9 cellular contexts compared by ENCODE assay signal in genomic region chr10:77943086-77943901, GRCh38. TPM values are rescaled to one million over a fixed set of nuclear protein-coding genes. Genes with fewer than 3 reads are reported as not detected.
DNase-seq lines count a peak whose midpoint lies in the region; ATAC-seq, FAIRE-seq and TF ChIP-seq lines count a peak whose summit lies in the region.
"Had no signal": no experiment of that assay in that cellular context is flagged by ENCODE, and none has a peak within 500 bp of the region (broad histone marks: within the 10 kb centered on the region; RNA-seq: fewer than 3 reads in every experiment).

No MANE protein-coding gene starts in this region.

- H3K9ac ChIP-seq in endothelial cell of umbilical vein (replicated peaks; ENCODE audit: extremely low read depth, insufficient read depth, low read length): no peak overlapping the region

- dilution Hi-C loops in endothelial cell of umbilical vein (cut with MboI; ENCODE audit: extremely low pct_ligation_motif_present, low sequenced_read_pairs): no loop called here

- CTCF ChIA-PET in endothelial cell of umbilical vein (lab: Charles Lee): interaction anchor here (1.0 to 1.2 kb wide), 7 partner anchors 15 to 96 kb away, joined by 3 to 5 read pairs (median 3); no protein-coding TSS in a partner anchor

- BruUV-seq in endothelial cell of umbilical vein (replicated peaks; lab: Mats Ljungman, UMichigan): no TSS peak

- H3K4me3 ChIP-seq in NB4 (ENCODE audit: low read depth, low read length): no peak overlapping the region
- no peak overlapping the region for H3K4me3 ChIP-seq in endothelial cell of umbilical vein (replicated peaks in 1 of 3; ENCODE audit: insufficient read depth in 1 of 3, low read depth in 1 of 3, low read length in 3 of 3)

- H3K36me3 Mint-ChIP-seq in neural crest cell (ENCODE audit: low read depth): no peaks in the 10 kb centered on the region

- peak; percentile 73 for DNase-seq in Daoy (ENCODE audit: low read depth)
- DNase-seq in NB4 (ENCODE audit: low read depth): peak; percentile 31
- DNase-seq in endothelial cell of umbilical vein (ENCODE audit: low read depth, low spot score): peak; percentile 69
- no peak for DNase-seq in neural crest cell (ENCODE audit: low read depth, low spot score)
- DNase-seq in NAMALWA (ENCODE audit: low spot score): no peak
- no peak for DNase-seq in medulla oblongata (ENCODE audit: extremely low spot score)

- peaks cover 25% of the 10 kb centered on the region for H3K4me1 Mint-ChIP-seq in neural crest cell

- H3K27me3 ChIP-seq in endothelial cell of umbilical vein (ENCODE audit: control insufficient read depth in 2 of 2, insufficient read depth in 2 of 2, low read length in 2 of 2): peaks cover 0 to 2% of the 10 kb centered on the region in 2 experiments

- H2AFZ ChIP-seq in endothelial cell of umbilical vein (ENCODE audit: low read depth, low read length): no peak overlapping the region

- no peaks in the 10 kb centered on the region for H3K9me1 ChIP-seq in endothelial cell of umbilical vein (replicated peaks; ENCODE audit: control insufficient read depth, extremely low read depth, insufficient read depth, low read length)

- H3K9me3 ChIP-seq in endothelial cell of umbilical vein (replicated peaks; ENCODE audit: control insufficient read depth, insufficient read depth, low read length): no peaks in the 10 kb centered on the region

- TF ChIP-seq POLR2A in NB4 (IDR thresholded peaks at IDR 0.05; ENCODE audit: extremely low read depth, insufficient read length): no peak
- no peak for TF ChIP-seq POLR2A in endothelial cell of umbilical vein (IDR thresholded peaks at IDR 0.05; ENCODE audit: low read depth, low read length)

- no peaks in the 10 kb centered on the region for H3K27me3 Mint-ChIP-seq in neural crest cell (ENCODE audit: low read depth)

- H3K9me3 Mint-ChIP-seq in neural crest cell: no peaks in the 10 kb centered on the region

- no peaks in the 10 kb centered on the region for H3K36me3 ChIP-seq in endothelial cell of umbilical vein (ENCODE audit: control insufficient read depth in 2 of 2, extremely low read depth in 1 of 2, insufficient read depth in 2 of 2, low read length in 2 of 2)

- no peak for ATAC-seq in GM21786 (IDR thresholded peaks at IDR 0.05; ENCODE audit: unreplicated experiment)
- ATAC-seq in GM19397 (IDR thresholded peaks at IDR 0.05; ENCODE audit: unreplicated experiment): no peak

- peak overlapping the region; percentile 58 for H3K27ac Mint-ChIP-seq in neural crest cell (ENCODE audit: unreplicated experiment)

- no peak overlapping the region for H3K4me3 Mint-ChIP-seq in neural crest cell

- peak; percentile 93 for FAIRE-seq in endothelial cell of umbilical vein (lab: Jason Lieb, UNC)
- FAIRE-seq: colon had no signal

- intact Hi-C loops in endothelial cell of umbilical vein (cut with micrococcal nuclease): no loop called here

- H3K79me2 ChIP-seq in endothelial cell of umbilical vein (ENCODE audit: control insufficient read depth, insufficient read depth, low read length): no peaks in the 10 kb centered on the region

- TF ChIP-seq CTCF in NB4 (IDR thresholded peaks at IDR 0.05; ENCODE audit: low read depth, low read length): no peak
- TF ChIP-seq CTCF in endothelial cell of umbilical vein (IDR thresholded peaks at IDR 0.05; ENCODE audit: extremely low read depth in 1 of 2, insufficient read depth in 1 of 2, low read depth in 1 of 2, low read length in 2 of 2): no peak
- no peak for TF ChIP-seq CTCF in neural crest cell (conservative IDR thresholded peaks at IDR 0.05)

- peaks cover 6% of the 10 kb centered on the region for H3K4me1 ChIP-seq in endothelial cell of umbilical vein (ENCODE audit: control insufficient read depth, extremely low read depth, insufficient read depth, low read length)

- H3K27ac ChIP-seq in endothelial cell of umbilical vein (ENCODE audit: insufficient read depth, low read depth, low read length): no peak overlapping the region

- no peaks in the 10 kb centered on the region for H4K20me1 ChIP-seq in endothelial cell of umbilical vein (replicated peaks; ENCODE audit: control insufficient read depth, extremely low read depth, insufficient read depth, low read length)

- POLR2A ChIA-PET in endothelial cell of umbilical vein (lab: Charles Lee): no interaction called here

- H3K4me2 ChIP-seq in endothelial cell of umbilical vein (ENCODE audit: insufficient read depth, low read length): peak overlapping the region; percentile 10

TF ChIP-seq in endothelial cell of umbilical vein, 7 proteins besides CTCF, POLR2A, EP300 and RAD21:
- TF ChIP-seq MYC (IDR thresholded peaks at IDR 0.05; ENCODE audit: low read depth, low read length) (no peak), POLR2AphosphoS5 (IDR thresholded peaks at IDR 0.05; ENCODE audit: insufficient read depth, low read depth, low read length) (peak; percentile 31), JUN (IDR thresholded peaks at IDR 0.05; ENCODE audit: borderline replicate concordance, insufficient read depth, insufficient read length, low read depth) (peak; percentile 60), GATA2 (IDR thresholded peaks at IDR 0.05; ENCODE audit: insufficient read depth, insufficient read length, low read depth, low read length) (no peak), EZH2 (IDR thresholded peaks at IDR 0.05; ENCODE audit: borderline replicate concordance, low read depth, low read length, severe bottlenecking) (no peak), FOS (IDR thresholded peaks at IDR 0.05; ENCODE audit: borderline replicate concordance, insufficient read depth, low read length) (peak; percentile 80), MAX (IDR thresholded peaks at IDR 0.05; ENCODE audit: insufficient read depth, insufficient read length) (no peak)

RNA-seq across cellular contexts. Expression of gene DLG5, which starts 16.7 kb away (rescaled TPM):
- 8.6 and 25.2 TPM in 2 replicates for total RNA-seq in Daoy (2014; rRNA removed; shearing (Covaris generic))
- total RNA-seq in endothelial cell of umbilical vein: 23.1 and 24.9 TPM in 2 replicates
- polyA plus RNA-seq in endothelial cell of umbilical vein: 10.6 and 12.3 TPM in 2 replicates
- polyA plus RNA-seq in endothelial cell of umbilical vein (2011; cell fraction: cytosol; rRNA removed): 12.0 and 14.3 TPM in 2 replicates
- 63.8 and 71.5 TPM in 2 replicates for polyA plus RNA-seq in endothelial cell of umbilical vein (2011; cell fraction: nucleus; rRNA removed)
- 16.0 and 16.7 TPM in 2 replicates for polyA plus RNA-seq in endothelial cell of umbilical vein (2012)
- polyA minus RNA-seq in endothelial cell of umbilical vein: 24.8 and 28.3 TPM in 2 replicates
- polyA minus RNA-seq in endothelial cell of umbilical vein (2011; cell fraction: cytosol; rRNA and poly(A)+ RNA removed): 11.2 TPM
- 36.7 and 40.3 TPM in 2 replicates for polyA minus RNA-seq in endothelial cell of umbilical vein (2011; cell fraction: nucleus; rRNA and poly(A)+ RNA removed)
- 82.2 and 87.3 TPM in 2 replicates for total RNA-seq in neural crest cell

Comparison
In these comparisons a context has a peak if more than half of its experiments do, and no peak if none do; other contexts are left out.
1. DNase-seq: peak in Daoy (single experiment), NB4 (single experiment) and endothelial cell of umbilical vein (single experiment); none in neural crest cell (single experiment), NAMALWA (single experiment) and medulla oblongata (single experiment).